In genomic region chr6:111993342-111993741, GRCh38 we compare ENCODE assay signal across 12 cellular contexts.
A peak's percentile ranks its signal among the peaks of the same experiment; 100 is the strongest.
DNase-seq lines count a peak whose midpoint lies in the region; ATAC-seq and TF ChIP-seq lines count a peak whose summit lies in the region.
"Had no signal": no experiment of that assay in that cellular context is flagged by ENCODE, and none has a peak within 500 bp of the region (broad histone marks: within the 10 kb centered on the region; RNA-seq: fewer than 3 reads in every experiment).

No MANE protein-coding gene starts in this region.

- no peaks in the 10 kb centered on the region for H3K36me3 ChIP-seq in mammary epithelial cell (ENCODE audit: insufficient read depth, low read length)
- H3K36me3 ChIP-seq in breast epithelium = no peaks in the 10 kb centered on the region
- no peaks in the 10 kb centered on the region for H3K36me3 ChIP-seq in thymus (ENCODE audit: control insufficient read depth, insufficient read depth)
- H3K36me3 ChIP-seq in brain microvascular endothelial cell (replicated peaks) = no peaks in the 10 kb centered on the region
- H3K36me3 ChIP-seq: ascending aorta, stomach had no signal

- H3K27ac Mint-ChIP-seq in activated CD4-positive, alpha-beta memory T cell treated with anti-CD3 and anti-CD28 coated beads, Interleukin-2, amount 10 ng/mL, durations not matched to agents 7 days and 5 days = peak overlapping the region; percentile 54

- H3K4me3 Mint-ChIP-seq in activated CD4-positive, alpha-beta memory T cell treated with anti-CD3 and anti-CD28 coated beads, Interleukin-2, amount 10 ng/mL, durations not matched to agents 7 days and 5 days = no peak overlapping the region

- ATAC-seq in HG03039 (IDR thresholded peaks at IDR 0.05; ENCODE audit: unreplicated experiment) (no peak), HG02840 (IDR thresholded peaks at IDR 0.05; ENCODE audit: low FRiP score, unreplicated experiment) (no peak)

- H4K20me1 ChIP-seq in mammary epithelial cell (ENCODE audit: insufficient read depth, low read length) = no peaks in the 10 kb centered on the region

- H3K79me2 ChIP-seq in mammary epithelial cell (ENCODE audit: insufficient read depth, low read length) = no peaks in the 10 kb centered on the region

- TF ChIP-seq CTCF in mammary epithelial cell (conservative IDR thresholded peaks at IDR 0.05 in 1 of 2, IDR thresholded peaks at IDR 0.05 in 1 of 2; ENCODE audit: extremely low read depth in 1 of 2, insufficient read depth in 1 of 2, low read depth in 1 of 2, low read length in 2 of 2) (no peak), breast epithelium (IDR thresholded peaks at IDR 0.05) (no peak), brain microvascular endothelial cell (IDR thresholded peaks at IDR 0.05; ENCODE audit: low read depth, low read length, missing control alignments) (no peak)

- no peak overlapping the region for H3K4me2 ChIP-seq in mammary epithelial cell (ENCODE audit: insufficient read depth, low read depth, low read length)

- no peak overlapping the region for H3K9ac ChIP-seq in mammary epithelial cell (ENCODE audit: insufficient read depth, low read length)

- H3K4me3 ChIP-seq in mammary epithelial cell (replicated peaks in 1 of 3; ENCODE audit: insufficient read depth in 1 of 3, low read depth in 2 of 3, low read length in 3 of 3) = no peak overlapping the region
- H3K4me3 ChIP-seq in breast epithelium = no peak overlapping the region
- no peak overlapping the region for H3K4me3 ChIP-seq in thymus (ENCODE audit: low read length)
- no peak overlapping the region for H3K4me3 ChIP-seq in brain microvascular endothelial cell (ENCODE audit: low read depth, low read length)
- H3K4me3 ChIP-seq: ascending aorta, mucosa of descending colon, stomach had no signal

- TF ChIP-seq POLR2A in breast epithelium (IDR thresholded peaks at IDR 0.05) = no peak

- no peak for DNase-seq in mammary epithelial cell
- no peak for DNase-seq in breast epithelium (ENCODE audit: low spot score in 2 of 2)
- DNase-seq in NCI-H187 treated with DMSO at 0.1 percent for 48 hours (lab: John Stamatoyannopoulos, UW) = peak; percentile 45
- DNase-seq in activated CD4-positive, alpha-beta memory T cell treated with anti-CD3 and anti-CD28 coated beads, Interleukin-2, amount 10 ng/mL, durations not matched to agents 7 days and 5 days = no peak
- no peak for DNase-seq in brain microvascular endothelial cell
- DNase-seq: mucosa of descending colon, stomach had no signal

- WGBS in mammary epithelial cell (ENCODE audit: low coverage, missing lambda C conversion rate) = 91% methylated on average over 6 of the region's 6 CpGs
- 57% methylated on average over 6 of the region's 6 CpGs for WGBS in thymus

- in situ Hi-C loops in mammary epithelial cell (cut with MboI; ENCODE audit: low sequenced_read_pairs in 2 of 2) = loop anchor here in 1 of 2 donors (10.0 kb wide), 1 partner anchor 119 kb away; the partner anchor contains the start of gene FYN
- in situ Hi-C loops in brain microvascular endothelial cell (cut with HindIII; ENCODE audit: low pct_ligation_motif_present, low sequenced_read_pairs) = no loop called here

- peaks cover 75% of the 10 kb centered on the region for H3K4me1 Mint-ChIP-seq in activated CD4-positive, alpha-beta memory T cell treated with anti-CD3 and anti-CD28 coated beads, Interleukin-2, amount 10 ng/mL, durations not matched to agents 7 days and 5 days

- H3K27ac ChIP-seq in mammary epithelial cell (ENCODE audit: insufficient read depth, low read depth, low read length) (no peak overlapping the region), breast epithelium (no peak overlapping the region), thymus (ENCODE audit: low read depth) (peak overlapping the region; percentile 19), brain microvascular endothelial cell (no peak overlapping the region)
- H3K27ac ChIP-seq: ascending aorta, stomach had no signal

- intact Hi-C loops in mammary epithelial cell (cut with micrococcal nuclease) (no loop called here), breast epithelium (cut with DNase I; ENCODE audit: low total_unique reads) (loop anchor here (10.0 kb wide), 1 partner anchor 279 kb away; no protein-coding TSS in a partner anchor)

- BruUV-seq in mammary epithelial cell (replicated peaks; lab: Mats Ljungman, UMichigan) = no TSS peak

- no peaks in the 10 kb centered on the region for H3K27me3 ChIP-seq in mammary epithelial cell (ENCODE audit: insufficient read depth, low read length)
- H3K27me3 ChIP-seq in breast epithelium = no peaks in the 10 kb centered on the region
- H3K27me3 ChIP-seq in thymus (ENCODE audit: control insufficient read depth, insufficient read depth) = no peaks in the 10 kb centered on the region
- no peaks in the 10 kb centered on the region for H3K27me3 ChIP-seq in brain microvascular endothelial cell (replicated peaks)
- H3K27me3 ChIP-seq: ascending aorta, foreskin keratinocyte, stomach had no signal

- POLR2A ChIA-PET in activated CD4-positive, alpha-beta memory T cell treated with anti-CD3 and anti-CD28 coated beads, Interleukin-2, amount 10 ng/mL, durations not matched to agents 7 days and 5 days (lab: Charles Lee) = interaction anchor here (1.0 to 2.7 kb wide), 11 partner anchors 35 to 734 kb away, joined by 3 to 14 read pairs (median 3); partner anchors contain the start of gene FYN

- no peaks in the 10 kb centered on the region for H3K9me3 Mint-ChIP-seq in activated CD4-positive, alpha-beta memory T cell treated with anti-CD3 and anti-CD28 coated beads, Interleukin-2, amount 10 ng/mL, durations not matched to agents 7 days and 5 days

- CTCF ChIA-PET in mammary epithelial cell (lab: Charles Lee; ENCODE audit: low non-redundant PET) = no interaction called here
- CTCF ChIA-PET in activated CD4-positive, alpha-beta memory T cell treated with anti-CD3 and anti-CD28 coated beads, Interleukin-2, amount 10 ng/mL, durations not matched to agents 7 days and 5 days (lab: Charles Lee) = interaction anchor here (0.8 to 3.1 kb wide), 14 partner anchors 9 to 734 kb away, joined by 3 to 17 read pairs (median 3); partner anchors contain the start of genes FYN and TRAF3IP2

- dilution Hi-C loops in mammary epithelial cell (cut with HindIII; ENCODE audit: low sequenced_read_pairs) = loop anchor here (5.0 to 10.0 kb wide), 2 partner anchors 91 to 129 kb away; no protein-coding TSS in a partner anchor

- H3K4me1 ChIP-seq in mammary epithelial cell (ENCODE audit: insufficient read depth, low read length) = peaks cover 30% of the 10 kb centered on the region
- no peaks in the 10 kb centered on the region for H3K4me1 ChIP-seq in breast epithelium
- H3K4me1 ChIP-seq in thymus (ENCODE audit: control insufficient read depth, insufficient read depth, low read length) = peaks cover 25% of the 10 kb centered on the region
- H3K4me1 ChIP-seq: ascending aorta had no signal

- H3K27me3 Mint-ChIP-seq in activated CD4-positive, alpha-beta memory T cell treated with anti-CD3 and anti-CD28 coated beads, Interleukin-2, amount 10 ng/mL, durations not matched to agents 7 days and 5 days = no peaks in the 10 kb centered on the region

- H3K36me3 Mint-ChIP-seq in activated CD4-positive, alpha-beta memory T cell treated with anti-CD3 and anti-CD28 coated beads, Interleukin-2, amount 10 ng/mL, durations not matched to agents 7 days and 5 days (ENCODE audit: low read depth) = no peaks in the 10 kb centered on the region

- H3K9me3 ChIP-seq in mammary epithelial cell (replicated peaks; ENCODE audit: insufficient read depth, low read length) (no peaks in the 10 kb centered on the region), breast epithelium (no peaks in the 10 kb centered on the region), thymus (ENCODE audit: control insufficient read depth) (no peaks in the 10 kb centered on the region)
- H3K9me3 ChIP-seq: ascending aorta, mucosa of descending colon, stomach had no signal

- H2AFZ ChIP-seq in mammary epithelial cell (ENCODE audit: low read depth, low read length) = peak overlapping the region; percentile 69
